In the genomic region with DNA sequence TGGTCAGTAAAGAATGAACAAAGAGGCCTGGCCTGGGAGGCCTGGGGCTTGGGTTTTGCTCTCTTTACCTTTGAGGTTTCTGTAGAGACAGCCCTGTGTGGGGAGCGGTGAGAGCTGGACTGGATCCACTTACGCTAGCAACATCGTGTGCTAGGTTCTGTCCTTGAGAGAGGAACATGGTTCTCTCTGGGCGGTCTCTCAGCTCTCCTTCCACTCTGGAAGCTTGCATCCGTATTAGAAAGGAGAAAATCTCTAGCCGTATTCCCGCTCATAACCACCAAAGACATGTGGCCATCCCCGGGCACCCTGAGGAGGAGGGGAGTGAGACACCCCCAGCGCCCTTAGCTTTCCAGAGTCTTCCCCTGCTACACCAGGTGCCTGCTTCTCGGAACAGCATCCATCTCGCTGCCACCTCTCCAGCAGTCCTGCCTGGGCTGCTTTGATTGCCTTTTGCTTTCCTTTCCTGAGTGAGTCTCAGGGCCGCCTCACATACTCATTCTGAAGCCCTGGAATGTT, we compare ENCODE assay signal across 1 cellular context.
TF ChIP-seq lines count a peak whose summit lies in the region.

No MANE protein-coding gene starts in this region.

TF ChIP-seq in GM23338, 12 proteins besides CTCF, POLR2A, EP300 and RAD21 (continued from another document):
- TF ChIP-seq, protein P1, sequence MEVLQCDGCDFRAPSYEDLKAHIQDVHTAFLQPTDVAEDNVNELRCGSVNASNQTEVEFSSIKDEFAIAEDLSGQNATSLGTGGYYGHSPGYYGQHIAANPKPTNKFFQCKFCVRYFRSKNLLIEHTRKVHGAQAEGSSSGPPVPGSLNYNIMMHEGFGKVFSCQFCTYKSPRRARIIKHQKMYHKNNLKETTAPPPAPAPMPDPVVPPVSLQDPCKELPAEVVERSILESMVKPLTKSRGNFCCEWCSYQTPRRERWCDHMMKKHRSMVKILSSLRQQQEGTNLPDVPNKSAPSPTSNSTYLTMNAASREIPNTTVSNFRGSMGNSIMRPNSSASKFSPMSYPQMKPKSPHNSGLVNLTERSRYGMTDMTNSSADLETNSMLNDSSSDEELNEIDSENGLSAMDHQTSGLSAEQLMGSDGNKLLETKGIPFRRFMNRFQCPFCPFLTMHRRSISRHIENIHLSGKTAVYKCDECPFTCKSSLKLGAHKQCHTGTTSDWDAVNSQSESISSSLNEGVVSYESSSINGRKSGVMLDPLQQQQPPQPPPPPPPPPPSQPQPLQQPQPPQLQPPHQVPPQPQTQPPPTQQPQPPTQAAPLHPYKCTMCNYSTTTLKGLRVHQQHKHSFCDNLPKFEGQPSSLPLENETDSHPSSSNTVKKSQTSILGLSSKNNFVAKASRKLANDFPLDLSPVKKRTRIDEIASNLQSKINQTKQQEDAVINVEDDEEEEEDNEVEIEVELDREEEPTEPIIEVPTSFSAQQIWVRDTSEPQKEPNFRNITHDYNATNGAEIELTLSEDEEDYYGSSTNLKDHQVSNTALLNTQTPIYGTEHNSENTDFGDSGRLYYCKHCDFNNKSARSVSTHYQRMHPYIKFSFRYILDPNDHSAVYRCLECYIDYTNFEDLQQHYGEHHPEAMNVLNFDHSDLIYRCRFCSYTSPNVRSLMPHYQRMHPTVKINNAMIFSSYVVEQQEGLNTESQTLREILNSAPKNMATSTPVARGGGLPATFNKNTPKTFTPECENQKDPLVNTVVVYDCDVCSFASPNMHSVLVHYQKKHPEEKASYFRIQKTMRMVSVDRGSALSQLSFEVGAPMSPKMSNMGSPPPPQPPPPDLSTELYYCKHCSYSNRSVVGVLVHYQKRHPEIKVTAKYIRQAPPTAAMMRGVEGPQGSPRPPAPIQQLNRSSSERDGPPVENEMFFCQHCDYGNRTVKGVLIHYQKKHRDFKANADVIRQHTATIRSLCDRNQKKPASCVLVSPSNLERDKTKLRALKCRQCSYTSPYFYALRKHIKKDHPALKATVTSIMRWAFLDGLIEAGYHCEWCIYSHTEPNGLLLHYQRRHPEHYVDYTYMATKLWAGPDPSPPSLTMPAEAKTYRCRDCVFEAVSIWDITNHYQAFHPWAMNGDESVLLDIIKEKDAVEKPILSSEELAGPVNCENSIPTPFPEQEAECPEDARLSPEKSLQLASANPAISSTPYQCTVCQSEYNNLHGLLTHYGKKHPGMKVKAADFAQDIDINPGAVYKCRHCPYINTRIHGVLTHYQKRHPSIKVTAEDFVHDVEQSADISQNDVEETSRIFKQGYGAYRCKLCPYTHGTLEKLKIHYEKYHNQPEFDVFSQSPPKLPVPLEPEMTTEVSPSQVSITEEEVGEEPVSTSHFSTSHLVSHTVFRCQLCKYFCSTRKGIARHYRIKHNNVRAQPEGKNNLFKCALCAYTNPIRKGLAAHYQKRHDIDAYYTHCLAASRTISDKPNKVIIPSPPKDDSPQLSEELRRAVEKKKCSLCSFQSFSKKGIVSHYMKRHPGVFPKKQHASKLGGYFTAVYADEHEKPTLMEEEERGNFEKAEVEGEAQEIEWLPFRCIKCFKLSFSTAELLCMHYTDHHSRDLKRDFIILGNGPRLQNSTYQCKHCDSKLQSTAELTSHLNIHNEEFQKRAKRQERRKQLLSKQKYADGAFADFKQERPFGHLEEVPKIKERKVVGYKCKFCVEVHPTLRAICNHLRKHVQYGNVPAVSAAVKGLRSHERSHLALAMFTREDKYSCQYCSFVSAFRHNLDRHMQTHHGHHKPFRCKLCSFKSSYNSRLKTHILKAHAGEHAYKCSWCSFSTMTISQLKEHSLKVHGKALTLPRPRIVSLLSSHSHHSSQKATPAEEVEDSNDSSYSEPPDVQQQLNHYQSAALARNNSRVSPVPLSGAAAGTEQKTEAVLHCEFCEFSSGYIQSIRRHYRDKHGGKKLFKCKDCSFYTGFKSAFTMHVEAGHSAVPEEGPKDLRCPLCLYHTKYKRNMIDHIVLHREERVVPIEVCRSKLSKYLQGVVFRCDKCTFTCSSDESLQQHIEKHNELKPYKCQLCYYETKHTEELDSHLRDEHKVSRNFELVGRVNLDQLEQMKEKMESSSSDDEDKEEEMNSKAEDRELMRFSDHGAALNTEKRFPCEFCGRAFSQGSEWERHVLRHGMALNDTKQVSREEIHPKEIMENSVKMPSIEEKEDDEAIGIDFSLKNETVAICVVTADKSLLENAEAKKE (CRISPR knock-in tag; IDR thresholded peaks at IDR 0.05) = no peak
- no peak for TF ChIP-seq POLR2AphosphoS5 (IDR thresholded peaks at IDR 0.05; ENCODE audit: low read depth)
- no peak for TF ChIP-seq ZNF331 (CRISPR knock-in tag; IDR thresholded peaks at IDR 0.05; ENCODE audit: low read depth)
- no peak for TF ChIP-seq CREB1 (CRISPR knock-in tag; IDR thresholded peaks at IDR 0.05; ENCODE audit: low read depth)
